ENCODE assay signal across 20 cellular contexts in genomic region chr2:110120171-110121051, GRCh38. TPM values are rescaled to one million over a fixed set of nuclear protein-coding genes. Genes with fewer than 3 reads are reported as not detected.
DNase-seq lines count a peak whose midpoint lies in the region; ATAC-seq and TF ChIP-seq lines count a peak whose summit lies in the region.
"Had no signal": no experiment of that assay in that cellular context is flagged by ENCODE, and none has a peak within 500 bp of the region (broad histone marks: within the 10 kb centered on the region; RNA-seq: fewer than 3 reads in every experiment).

No MANE protein-coding gene starts in this region.

- intact Hi-C loops in esophagus muscularis mucosa (cut with DNase I): no loop called here

- no peak for TF ChIP-seq CTCF in esophagus muscularis mucosa (IDR thresholded peaks at IDR 0.05)
- TF ChIP-seq CTCF in hepatocyte (IDR thresholded peaks at IDR 0.05; ENCODE audit: poor library complexity): no peak

- ATAC-seq in HG02885 (IDR thresholded peaks at IDR 0.05; ENCODE audit: poor library complexity, unreplicated experiment): no peak
- ATAC-seq: activated CD4-positive, CD25-positive, alpha-beta regulatory T cell treated with anti-CD3 and anti-CD28 coated beads, Interleukin-2, amount 50 U/mL, for 24 hours; sciatic nerve; stimulated activated naive CD8-positive, alpha-beta T cell treated with anti-CD3 and anti-CD28 coated beads, Interleukin-15, amount 100 ng/mL, for 72 hours had no signal

- no peaks in the 10 kb centered on the region for H3K9me2 ChIP-seq in hepatocyte (replicated peaks; ENCODE audit: insufficient read depth)

- H3K36me3 ChIP-seq in esophagus muscularis mucosa: peaks cover 0 to 9% (median 4%) of the 10 kb centered on the region in 4 donors
- no peaks in the 10 kb centered on the region for H3K36me3 ChIP-seq in hepatocyte (replicated peaks; ENCODE audit: insufficient read depth, low read depth)
- H3K36me3 ChIP-seq: BE2C, neutrophil had no signal

- no peak overlapping the region for H3K4me2 ChIP-seq in hepatocyte

- H3K4me1 ChIP-seq in esophagus muscularis mucosa (peaks cover 15 to 20% (median 16%) of the 10 kb centered on the region in 4 donors), hepatocyte (ENCODE audit: insufficient read depth) (peaks cover 8% of the 10 kb centered on the region)
- H3K4me1 ChIP-seq: BE2C had no signal

- H3K79me2 ChIP-seq in hepatocyte: no peaks in the 10 kb centered on the region

- peak overlapping the region in 2 of 4 donors; percentile 1 to 12 for H3K27ac ChIP-seq in esophagus muscularis mucosa (replicated peaks in 1 of 4)
- no peak overlapping the region for H3K27ac ChIP-seq in hepatocyte
- H3K27ac ChIP-seq: 22Rv1, neutrophil had no signal

- TF ChIP-seq POLR2A in esophagus muscularis mucosa (IDR thresholded peaks at IDR 0.05; ENCODE audit: low read depth): no peak

- WGBS in esophagus muscularis mucosa: 68% methylated on average over 11 of the region's 11 CpGs
- WGBS in hepatocyte (ENCODE audit: low lambda C conversion rate, missing lambda C conversion rate): 84% methylated on average over 11 of the region's 11 CpGs

- H4K20me1 ChIP-seq in hepatocyte (ENCODE audit: insufficient read depth, poor library complexity, severe bottlenecking): no peaks in the 10 kb centered on the region

- H3K4me3 ChIP-seq in Jurkat, Clone E6-1 (ENCODE audit: low read length): no peak overlapping the region
- H3K4me3 ChIP-seq in esophagus muscularis mucosa (no peak overlapping the region), hepatocyte (no peak overlapping the region)

- H3K9me3 ChIP-seq in esophagus muscularis mucosa (no peaks in the 10 kb centered on the region), hepatocyte (ENCODE audit: low read depth) (no peaks in the 10 kb centered on the region)
- H3K9me3 ChIP-seq: BE2C, Caco-2, neutrophil had no signal

- H3K27me3 ChIP-seq in esophagus muscularis mucosa: peaks cover 0 to 50% (median 13%) of the 10 kb centered on the region in 4 donors
- peaks cover 29% of the 10 kb centered on the region for H3K27me3 ChIP-seq in hepatocyte
- H3K27me3 ChIP-seq: BE2C had no signal

- no peak for TF ChIP-seq EP300 in esophagus muscularis mucosa (IDR thresholded peaks at IDR 0.05)

- no peak overlapping the region for H2AFZ ChIP-seq in hepatocyte

- DNase-seq in DMS79 treated with DMSO at 0.1 percent for 48 hours (lab: John Stamatoyannopoulos, UW) (peak; percentile 14), DMS79 (lab: John Stamatoyannopoulos, UW) (no peak), esophagus muscularis mucosa (ENCODE audit: extremely low spot score) (peak; percentile 82), renal cortical epithelial cell (ENCODE audit: low read depth) (peak; percentile 46), hepatocyte (ENCODE audit: low spot score) (no peak), glomerular visceral epithelial cell (ENCODE audit: extremely low spot score) (no peak)
- peak; percentile 69 for DNase-seq in Jurkat, Clone E6-1 (ENCODE audit: low read depth, low spot score)
- DNase-seq: BE2C; Caco-2; effector CD4-positive, alpha-beta T cell; IMR-90; kidney glomerular epithelial cell; NCI-H524 treated with DMSO at 0.1 percent for 48 hours; stimulated activated naive CD8-positive, alpha-beta T cell treated with anti-CD3 and anti-CD28 coated beads, Interleukin-15, amount 100 ng/mL, for 72 hours had no signal

RNA-seq across cellular contexts. Expression of gene MALL, which starts 4.8 kb away (rescaled TPM):
- not detected for polyA plus RNA-seq in Jurkat, Clone E6-1 (2012; ENCODE audit: insufficient read depth, insufficient read length)
- 10 to 100 TPM in 3 of 4 donors, 1 to 10 TPM in 1; 5.0 to 20.4 (median 18.1) TPM for total RNA-seq in esophagus muscularis mucosa
- total RNA-seq in renal cortical epithelial cell: 9.7 and 60.8 TPM in 2 replicates
- total RNA-seq in hepatocyte: 30.8 and 36.0 TPM in 2 replicates
- polyA plus RNA-seq in hepatocyte: 40.1 and 55.7 TPM in 2 replicates
- total RNA-seq: T-helper 2 cell treated with Interferon-gamma antibody and Interleukin-4, amounts not matched to agents 100 ng/mL and 5 ng/mL, for 36 hours had no signal

Comparison
In these comparisons a context has a peak if more than half of its experiments do, and no peak if none do; other contexts are left out.
1. DNase-seq: peak in DMS79 treated with DMSO at 0.1 percent for 48 hours (single experiment), Jurkat, Clone E6-1 (single experiment), esophagus muscularis mucosa (single experiment) and renal cortical epithelial cell (single experiment); none in DMS79 (single experiment), hepatocyte (single experiment) and glomerular visceral epithelial cell (single experiment).